19 cellular contexts compared by ENCODE assay signal in genomic region chr13:40164137-40164536, GRCh38.
A peak's percentile ranks its signal among the peaks of the same experiment; 100 is the strongest.
DNase-seq lines count a peak whose midpoint lies in the region; ATAC-seq, FAIRE-seq and TF ChIP-seq lines count a peak whose summit lies in the region.
"Had no signal": no experiment of that assay in that cellular context is flagged by ENCODE, and none has a peak within 500 bp of the region (broad histone marks: within the 10 kb centered on the region; RNA-seq: fewer than 3 reads in every experiment).

No MANE protein-coding gene starts in this region.

- no peak overlapping the region for H2AFZ ChIP-seq in ACC112 (ENCODE audit: low read length, unreplicated experiment)
- H2AFZ ChIP-seq in HepG2 (ENCODE audit: low read length), result no peak overlapping the region
- H2AFZ ChIP-seq: GM23338 had no signal

- FAIRE-seq in HTR-8/SVneo (lab: Jason Lieb, UNC), result no peak
- FAIRE-seq in HepG2 (lab: Jason Lieb, UNC), result no peak
- FAIRE-seq: endometrium had no signal

- ATAC-seq in HepG2 (no peak), GM18858 (IDR thresholded peaks at IDR 0.05; ENCODE audit: unreplicated experiment) (no peak)
- ATAC-seq: GM23338 had no signal

- in situ Hi-C loops in HepG2 (cut with HindIII; ENCODE audit: extremely low pct_ligation_motif_present, low pct_unique_long_range_greater_than_20kb), result no loop called here

- H3K4me2 ChIP-seq in HepG2 (ENCODE audit: low read depth, low read length), result no peak overlapping the region
- H3K4me2 ChIP-seq: GM23338 had no signal

- TF ChIP-seq POLR2A in HepG2 (IDR thresholded peaks at IDR 0.05; ENCODE audit: insufficient read depth in 1 of 2, low read depth in 2 of 2, low read length in 2 of 2), result no peak

- H3K27ac ChIP-seq in ACC112 (ENCODE audit: low read depth, low read length), result peak overlapping the region; percentile 64
- no peak overlapping the region for H3K27ac ChIP-seq in HepG2 (ENCODE audit: extremely low read length, insufficient read depth, low read length)
- H3K27ac ChIP-seq in right atrium auricular region, result no peak overlapping the region
- H3K27ac ChIP-seq: heart right ventricle had no signal

- POLR2A ChIA-PET in HepG2 (lab: Yijun Ruan, JAX), result no interaction called here

- no peak for TF ChIP-seq RAD21 in HepG2 (CRISPR knock-in tag; IDR thresholded peaks at IDR 0.05)

- H4K20me1 ChIP-seq in HepG2 (ENCODE audit: insufficient read depth, low read length), result no peaks in the 10 kb centered on the region

- no TSS peak for BruUV-seq in HepG2 (replicated peaks; lab: Mats Ljungman, UMichigan)

- TF ChIP-seq EP300 in HepG2 (IDR thresholded peaks at IDR 0.05; ENCODE audit: low read depth in 2 of 2, low read length in 2 of 2) (no peak), HepG2 (CRISPR knock-in tag; IDR thresholded peaks at IDR 0.05; ENCODE audit: borderline replicate concordance) (no peak)

- H3K9me3 ChIP-seq in HepG2 (ENCODE audit: low read length), result no peaks in the 10 kb centered on the region
- no peaks in the 10 kb centered on the region for H3K9me3 ChIP-seq in right atrium auricular region
- H3K9me3 ChIP-seq: heart right ventricle had no signal

- intact Hi-C loops in HepG2 (cut with micrococcal nuclease; ENCODE audit: unreplicated experiment), result no loop called here

- CTCF ChIA-PET in HepG2 (lab: Yijun Ruan, JAX; ENCODE audit: low intra/inter-chr PET ratio, low total read pairs), result no interaction called here

- H3K36me3 ChIP-seq in ACC112 (ENCODE audit: insufficient read depth, low read length) (no peaks in the 10 kb centered on the region), HepG2 (replicated peaks in 1 of 2; ENCODE audit: control insufficient read depth in 1 of 2, insufficient read depth in 2 of 2, low read length in 2 of 2) (no peaks in the 10 kb centered on the region), right atrium auricular region (no peaks in the 10 kb centered on the region)
- H3K36me3 ChIP-seq: heart right ventricle had no signal

- DNase-seq in HTR-8/SVneo (ENCODE audit: insufficient read length, low spot score), result peak; percentile 22
- DNase-seq in dermis blood vessel endothelial cell, result peak; percentile 66
- DNase-seq in HepG2 (ENCODE audit: low spot score), result no peak
- no peak for DNase-seq in right atrium auricular region (ENCODE audit: low spot score)
- DNase-seq in activated CD8-positive, alpha-beta memory T cell treated with anti-CD3 and anti-CD28 coated beads for 24 hours, result no peak
- DNase-seq in NCI-H128 (lab: John Stamatoyannopoulos, UW; ENCODE audit: unreplicated experiment), result no peak
- DNase-seq: activated CD4-positive, CD25-positive, alpha-beta regulatory T cell treated with anti-CD3 and anti-CD28 coated beads, Interleukin-2, amount 50 U/mL, for 72 hours; activated naive CD8-positive, alpha-beta T cell treated with anti-CD3 and anti-CD28 coated beads for 36 hours; caudate nucleus; heart right ventricle; NCI-H1417; OCI-M1; stimulated activated CD4-positive, alpha-beta T cell treated with anti-CD3 and anti-CD28 coated beads, Interleukin-2, amount 100 ng/mL, for 24 hours; stimulated activated CD8-positive, alpha-beta memory T cell treated with anti-CD3 and anti-CD28 coated beads, Interleukin-4, amount 100 ng/mL, for 48 hours; T-helper 2 cell had no signal

- no peaks in the 10 kb centered on the region for H3K79me2 ChIP-seq in ACC112 (ENCODE audit: control insufficient read depth, insufficient read depth, low read length, unreplicated experiment)
- H3K79me2 ChIP-seq in HepG2 (ENCODE audit: insufficient read depth, low read length), result no peaks in the 10 kb centered on the region

- TF ChIP-seq CTCF in HepG2 (CRISPR knock-in tag; IDR thresholded peaks at IDR 0.05), result no peak
- TF ChIP-seq CTCF in right atrium auricular region (IDR thresholded peaks at IDR 0.05), result no peak

- no peak overlapping the region for H3K9ac ChIP-seq in HepG2 (ENCODE audit: insufficient read depth, low read depth, low read length)

- no peaks in the 10 kb centered on the region for H3K27me3 ChIP-seq in ACC112 (ENCODE audit: insufficient read depth, low read length)
- H3K27me3 ChIP-seq in HepG2 (ENCODE audit: control insufficient read depth in 1 of 2, insufficient read depth in 2 of 2, low read length in 2 of 2), result peaks cover 2 to 5% of the 10 kb centered on the region in 2 experiments; a peak in 3 of 5 replicates
- no peaks in the 10 kb centered on the region for H3K27me3 ChIP-seq in right atrium auricular region
- H3K27me3 ChIP-seq: heart right ventricle had no signal

- H3K4me3 ChIP-seq in ACC112 (ENCODE audit: low read depth, low read length) (no peak overlapping the region), HepG2 (replicated peaks in 1 of 3; ENCODE audit: insufficient read depth in 1 of 3, low read depth in 2 of 3, low read length in 3 of 3) (no peak overlapping the region), right atrium auricular region (no peak overlapping the region)
- H3K4me3 ChIP-seq: GM23338, heart right ventricle had no signal

- peaks cover 44% of the 10 kb centered on the region for H3K4me1 ChIP-seq in ACC112 (ENCODE audit: control insufficient read depth, insufficient read depth, low read length, unreplicated experiment)
- H3K4me1 ChIP-seq in HepG2 (ENCODE audit: insufficient read depth, low read length), result no peaks in the 10 kb centered on the region
- no peaks in the 10 kb centered on the region for H3K4me1 ChIP-seq in right atrium auricular region

- 3% methylated on average over 3 of the region's 3 CpGs for WGBS in HepG2 (ENCODE audit: low lambda C conversion rate)

TF ChIP-seq in HepG2, 621 proteins besides CTCF, POLR2A, EP300 and RAD21:
- no peak for TF ChIP-seq RBM22 (optimal IDR thresholded peaks at IDR 0.05; ENCODE audit: low read length)
- peak; percentile 30; the same call in 1 of the 2 replicates for TF ChIP-seq FOSL2 (CRISPR knock-in tag; IDR thresholded peaks at IDR 0.05)

Comparison
In these comparisons a context has a peak if more than half of its experiments do, and no peak if none do; other contexts are left out.
1. DNase-seq: peak in HTR-8/SVneo (single experiment) and dermis blood vessel endothelial cell (single experiment); none in HepG2 (single experiment), right atrium auricular region (single experiment), activated CD8-positive, alpha-beta memory T cell treated with anti-CD3 and anti-CD28 coated beads for 24 hours (single experiment) and NCI-H128 (single experiment).